Comparison of ENCODE assay signal across 14 cellular contexts in the genomic region with DNA sequence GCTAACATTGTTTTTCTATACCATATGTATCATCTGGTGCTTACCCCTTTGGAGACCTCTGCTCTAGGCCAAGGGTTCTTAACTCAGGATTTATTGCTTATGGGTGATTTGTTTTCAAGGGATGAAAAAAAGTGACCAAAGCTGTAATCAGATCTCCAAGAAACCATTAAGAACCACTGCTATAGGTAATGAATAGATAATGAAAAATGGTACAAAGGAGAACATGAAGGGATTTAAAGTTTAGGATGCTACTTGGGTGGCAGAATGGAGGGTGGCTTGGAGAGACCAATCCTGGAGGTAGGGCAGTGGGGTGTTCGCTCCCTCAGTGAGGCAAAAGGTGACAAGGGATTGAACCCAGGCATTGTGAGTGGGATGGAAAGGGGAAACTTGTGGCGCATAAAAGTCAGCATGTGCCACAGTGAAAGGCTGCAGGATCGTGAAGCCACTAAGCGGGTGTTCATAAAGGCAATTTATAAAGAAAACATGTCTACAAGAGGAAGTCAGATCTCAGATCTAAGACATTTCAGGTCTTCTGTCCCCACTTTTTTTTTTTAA.
"Had no signal": no experiment of that assay in that cellular context is flagged by ENCODE, and none has a peak within 500 bp of the region (broad histone marks: within the 10 kb centered on the region; RNA-seq: fewer than 3 reads in every experiment).

No MANE protein-coding gene starts in this region.

- H3K27me3 Mint-ChIP-seq: activated naive CD8-positive, alpha-beta T cell treated with anti-CD3 and anti-CD28 coated beads, Interleukin-2, amount 50 U/mL, for 24 hours; effector memory CD8-positive, alpha-beta T cell; T-helper 17 cell had no signal

- H3K4me3 Mint-ChIP-seq: activated naive CD8-positive, alpha-beta T cell treated with anti-CD3 and anti-CD28 coated beads, Interleukin-2, amount 50 U/mL, for 24 hours; effector memory CD8-positive, alpha-beta T cell; T-helper 17 cell had no signal

- ATAC-seq: activated naive CD8-positive, alpha-beta T cell treated with anti-CD3 and anti-CD28 coated beads, Interleukin-2, amount 50 U/mL, for 24 hours; effector memory CD8-positive, alpha-beta T cell; gastroesophageal sphincter; right lobe of liver; T-helper 17 cell had no signal

- FAIRE-seq: urothelium cell line had no signal

- DNase-seq: activated CD4-positive, alpha-beta T cell treated with anti-CD3 and anti-CD28 coated beads for 4 hours; activated gamma-delta T cell treated with Interleukin-2 at 50 U/mL for 16 hours; activated naive CD8-positive, alpha-beta T cell treated with anti-CD3 and anti-CD28 coated beads, Interleukin-2, amount 50 U/mL, for 24 hours; aorta; effector memory CD8-positive, alpha-beta T cell; islet precursor cell; right lobe of liver; stimulated activated CD4-positive, alpha-beta T cell treated with anti-CD3 and anti-CD28 coated beads, Interleukin-4, amount 100 ng/mL, for 4 hours; stimulated activated CD8-positive, alpha-beta memory T cell treated with anti-CD3 and anti-CD28 coated beads, Interleukin-4, amount 100 ng/mL, for 48 hours; stimulated activated naive CD4-positive, alpha-beta T cell treated with Interleukin-2 at 50 U/mL for 16 hours; T-helper 17 cell; testis had no signal

- H3K27ac Mint-ChIP-seq: effector memory CD8-positive, alpha-beta T cell; T-helper 17 cell had no signal

- H3K9me3 Mint-ChIP-seq: activated naive CD8-positive, alpha-beta T cell treated with anti-CD3 and anti-CD28 coated beads, Interleukin-2, amount 50 U/mL, for 24 hours; effector memory CD8-positive, alpha-beta T cell had no signal
